Comparison of ENCODE assay signal across 17 cellular contexts in genomic region chr12:14906114-14906513, GRCh38. TPM values are rescaled to one million over a fixed set of nuclear protein-coding genes. Genes with fewer than 3 reads are reported as not detected.
A peak's percentile ranks its signal among the peaks of the same experiment; 100 is the strongest.
DNase-seq lines count a peak whose midpoint lies in the region; ATAC-seq and TF ChIP-seq lines count a peak whose summit lies in the region.
"Had no signal": no experiment of that assay in that cellular context is flagged by ENCODE, and none has a peak within 500 bp of the region (broad histone marks: within the 10 kb centered on the region; RNA-seq: fewer than 3 reads in every experiment).

No MANE protein-coding gene starts in this region.

- no peaks in the 10 kb centered on the region for H3K9me3 ChIP-seq in adrenal gland (replicated peaks in 1 of 3)
- H3K9me3 ChIP-seq in left lung, result no peaks in the 10 kb centered on the region
- no peaks in the 10 kb centered on the region for H3K9me3 ChIP-seq in thoracic aorta
- H3K9me3 ChIP-seq: Peyer's patch had no signal

- H3K27me3 ChIP-seq in adrenal gland, result no peaks in the 10 kb centered on the region
- no peaks in the 10 kb centered on the region for H3K27me3 ChIP-seq in left lung
- H3K27me3 ChIP-seq in thoracic aorta (replicated peaks; ENCODE audit: insufficient read depth), result no peaks in the 10 kb centered on the region
- H3K27me3 ChIP-seq: Peyer's patch had no signal

- TF ChIP-seq POLR2A in adrenal gland (IDR thresholded peaks at IDR 0.05), result no peak

- no peaks in the 10 kb centered on the region for H3K27me3 Mint-ChIP-seq in activated CD4-positive, alpha-beta T cell treated with anti-CD3 and anti-CD28 coated beads, Interleukin-2, amount 10 ng/mL, durations not matched to agents 24 days and 14 days
- H3K27me3 Mint-ChIP-seq in activated T-helper 2 cell treated with anti-CD3 and anti-CD28 coated beads, Interferon-gamma antibody, Interleukin-2, Interleukin-4, amounts not matched to agents 10 μg/mL and 5 μg/mL and 100 μg/mL, durations not matched to agents 14 hours and 24 hours and 36 hours (ENCODE audit: low read depth), result no peaks in the 10 kb centered on the region

- intact Hi-C loops in activated CD4-positive, alpha-beta T cell treated with anti-CD3 and anti-CD28 coated beads, Interleukin-2, amount 10 ng/mL, durations not matched to agents 24 days and 14 days (cut with micrococcal nuclease), result no loop called here
- intact Hi-C loops in adrenal gland (cut with DNase I), result no loop called here
- intact Hi-C loops in left lung (cut with DNase I), result no loop called here
- intact Hi-C loops in activated T-helper 2 cell treated with anti-CD3 and anti-CD28 coated beads, Interferon-gamma antibody, Interleukin-2, Interleukin-4, amounts not matched to agents 10 μg/mL and 5 μg/mL and 100 μg/mL, durations not matched to agents 14 hours and 24 hours and 36 hours (cut with micrococcal nuclease), result no loop called here

- H3K4me1 ChIP-seq in adrenal gland (replicated peaks in 1 of 2), result peaks cover 13 to 28% of the 10 kb centered on the region in 2 donors
- peaks cover 4 to 6% of the 10 kb centered on the region in 2 donors for H3K4me1 ChIP-seq in left lung
- H3K4me1 ChIP-seq in thoracic aorta (ENCODE audit: control insufficient read depth in 1 of 2, low read depth in 2 of 2), result peaks cover 14 to 38% of the 10 kb centered on the region in 2 donors
- H3K4me1 ChIP-seq: Peyer's patch had no signal

- H3K27ac ChIP-seq in adrenal gland (peak overlapping the region in 3 of 5 donors; percentile 13 to 58 (median 24)), left lung (peak overlapping the region; percentile 54 to 64), thoracic aorta (peak overlapping the region; percentile 21 to 65)
- H3K27ac ChIP-seq: 22Rv1, C4-2B had no signal

- H3K36me3 ChIP-seq in adrenal gland (replicated peaks in 1 of 2) (no peaks in the 10 kb centered on the region), left lung (no peaks in the 10 kb centered on the region), thoracic aorta (no peaks in the 10 kb centered on the region)
- H3K36me3 ChIP-seq: Peyer's patch had no signal

- ATAC-seq in left lung (peak; percentile 55), thoracic aorta (ENCODE audit: insufficient number of reproducible peaks, low FRiP score, low read depth) (no peak), HG03432 (IDR thresholded peaks at IDR 0.05; ENCODE audit: unreplicated experiment) (no peak)

- peak; percentile 21 for DNase-seq in activated CD4-positive, alpha-beta T cell treated with anti-CD3 and anti-CD28 coated beads, Interleukin-2, amount 10 ng/mL, durations not matched to agents 24 days and 14 days
- no peak for DNase-seq in activated CD4-positive, alpha-beta T cell treated with anti-CD3 and anti-CD28 coated beads for 1 hour
- no peak for DNase-seq in adrenal gland
- no peak for DNase-seq in left lung
- DNase-seq in thoracic aorta (ENCODE audit: low spot score), result no peak
- DNase-seq in NCI-H510A (lab: John Stamatoyannopoulos, UW), result no peak
- no peak for DNase-seq in activated T-helper 2 cell treated with anti-CD3 and anti-CD28 coated beads, Interferon-gamma antibody, Interleukin-2, Interleukin-4, amounts not matched to agents 10 μg/mL and 5 μg/mL and 100 μg/mL, durations not matched to agents 14 hours and 24 hours and 36 hours (ENCODE audit: low spot score)
- DNase-seq: AML-193, DMS79, NCI-H1092 treated with DMSO at 0.1 percent for 48 hours, NCI-H2081, Peyer's patch had no signal

- H3K4me3 ChIP-seq in adrenal gland (no peak overlapping the region), left lung (no peak overlapping the region), thoracic aorta (no peak overlapping the region)
- H3K4me3 ChIP-seq: Peyer's patch had no signal

- H3K36me3 Mint-ChIP-seq in activated CD4-positive, alpha-beta T cell treated with anti-CD3 and anti-CD28 coated beads, Interleukin-2, amount 10 ng/mL, durations not matched to agents 24 days and 14 days (ENCODE audit: low read depth), result peaks cover 32% of the 10 kb centered on the region
- H3K36me3 Mint-ChIP-seq in activated T-helper 2 cell treated with anti-CD3 and anti-CD28 coated beads, Interferon-gamma antibody, Interleukin-2, Interleukin-4, amounts not matched to agents 10 μg/mL and 5 μg/mL and 100 μg/mL, durations not matched to agents 14 hours and 24 hours and 36 hours (ENCODE audit: low read depth), result peaks cover 39% of the 10 kb centered on the region

- TF ChIP-seq CTCF in adrenal gland (IDR thresholded peaks at IDR 0.05) (no peak), left lung (IDR thresholded peaks at IDR 0.05) (no peak), thoracic aorta (IDR thresholded peaks at IDR 0.05) (no peak)

- H3K4me1 Mint-ChIP-seq in activated CD4-positive, alpha-beta T cell treated with anti-CD3 and anti-CD28 coated beads, Interleukin-2, amount 10 ng/mL, durations not matched to agents 24 days and 14 days, result peaks cover 23% of the 10 kb centered on the region
- peaks cover 20% of the 10 kb centered on the region for H3K4me1 Mint-ChIP-seq in activated T-helper 2 cell treated with anti-CD3 and anti-CD28 coated beads, Interferon-gamma antibody, Interleukin-2, Interleukin-4, amounts not matched to agents 10 μg/mL and 5 μg/mL and 100 μg/mL, durations not matched to agents 14 hours and 24 hours and 36 hours (ENCODE audit: low read depth)

- no peak overlapping the region for H3K4me3 Mint-ChIP-seq in activated CD4-positive, alpha-beta T cell treated with anti-CD3 and anti-CD28 coated beads, Interleukin-2, amount 10 ng/mL, durations not matched to agents 24 days and 14 days
- H3K4me3 Mint-ChIP-seq in activated T-helper 2 cell treated with anti-CD3 and anti-CD28 coated beads, Interferon-gamma antibody, Interleukin-2, Interleukin-4, amounts not matched to agents 10 μg/mL and 5 μg/mL and 100 μg/mL, durations not matched to agents 14 hours and 24 hours and 36 hours (ENCODE audit: low read depth), result no peak overlapping the region

- H3K27ac Mint-ChIP-seq in activated CD4-positive, alpha-beta T cell treated with anti-CD3 and anti-CD28 coated beads, Interleukin-2, amount 10 ng/mL, durations not matched to agents 24 days and 14 days, result no peak overlapping the region
- H3K27ac Mint-ChIP-seq in activated T-helper 2 cell treated with anti-CD3 and anti-CD28 coated beads, Interferon-gamma antibody, Interleukin-2, Interleukin-4, amounts not matched to agents 10 μg/mL and 5 μg/mL and 100 μg/mL, durations not matched to agents 14 hours and 24 hours and 36 hours, result no peak overlapping the region

- peaks cover 11% of the 10 kb centered on the region for H3K9me3 Mint-ChIP-seq in activated CD4-positive, alpha-beta T cell treated with anti-CD3 and anti-CD28 coated beads, Interleukin-2, amount 10 ng/mL, durations not matched to agents 24 days and 14 days
- no peaks in the 10 kb centered on the region for H3K9me3 Mint-ChIP-seq in activated T-helper 2 cell treated with anti-CD3 and anti-CD28 coated beads, Interferon-gamma antibody, Interleukin-2, Interleukin-4, amounts not matched to agents 10 μg/mL and 5 μg/mL and 100 μg/mL, durations not matched to agents 14 hours and 24 hours and 36 hours

- WGBS in adrenal gland, 4 donors, result 88 to 93% (median 89%) methylated on average over 3 to 5 of the region's 5 CpGs

RNA-seq across cellular contexts. Expression of gene MGP, which starts 20.5 kb away (rescaled TPM):
- total RNA-seq in activated CD4-positive, alpha-beta T cell treated with anti-CD3 and anti-CD28 coated beads, Interleukin-2, amount 10 ng/mL, durations not matched to agents 24 days and 14 days, result not detected in 2 replicates
- total RNA-seq in adrenal gland, result 1,000 to 10,000 TPM; 1,007 to 2,003 (median 1,366) TPM
- 1,000 to 10,000 TPM in 2 of 3 donors, 100 to 1,000 TPM in 1; 999 to 1,170 (median 1,064) TPM for polyA plus RNA-seq in adrenal gland
- total RNA-seq in left lung, result 100 to 1,000 TPM; 651 to 789 TPM
- total RNA-seq in thoracic aorta, result 1,000 to 10,000 TPM; 6,234 to 9,983 TPM
- not detected in 2 replicates for total RNA-seq in activated T-helper 2 cell treated with anti-CD3 and anti-CD28 coated beads, Interferon-gamma antibody, Interleukin-2, Interleukin-4, amounts not matched to agents 10 μg/mL and 5 μg/mL and 100 μg/mL, durations not matched to agents 14 hours and 24 hours and 36 hours
- total RNA-seq: H1, LHCN-M2 had no signal
- polyA plus RNA-seq: H1 had no signal

RNA-seq across cellular contexts. Expression of gene ERP27, which starts 32.2 kb away (rescaled TPM):
- 1.5 and 1.8 TPM in 2 replicates for total RNA-seq in activated CD4-positive, alpha-beta T cell treated with anti-CD3 and anti-CD28 coated beads, Interleukin-2, amount 10 ng/mL, durations not matched to agents 24 days and 14 days
- total RNA-seq in adrenal gland, result 1 to 10 TPM in 4 of 8 donors, under 1 TPM in 2, not detected in 2; 0.18 to 2.3 (median 1.1) TPM
- 1 to 10 TPM in 2 of 3 donors, under 1 TPM in 1; 0.34 to 3.0 (median 1.2) TPM for polyA plus RNA-seq in adrenal gland
- total RNA-seq in left lung, result 10 to 100 TPM in 1 of 2 donors, 1 to 10 TPM in 1; 5.3 to 16.2 TPM
- 1 to 10 TPM in 1 of 2 donors, not detected in 1; 2.4 TPM for total RNA-seq in thoracic aorta
- total RNA-seq in activated T-helper 2 cell treated with anti-CD3 and anti-CD28 coated beads, Interferon-gamma antibody, Interleukin-2, Interleukin-4, amounts not matched to agents 10 μg/mL and 5 μg/mL and 100 μg/mL, durations not matched to agents 14 hours and 24 hours and 36 hours, result 3.2 and 4.7 TPM in 2 replicates
- total RNA-seq: H1, LHCN-M2 had no signal
- polyA plus RNA-seq: H1 had no signal

RNA-seq across cellular contexts. Expression of gene ARHGDIB, which starts 55.3 kb away (rescaled TPM):
- total RNA-seq in activated CD4-positive, alpha-beta T cell treated with anti-CD3 and anti-CD28 coated beads, Interleukin-2, amount 10 ng/mL, durations not matched to agents 24 days and 14 days, result 452 TPM in 2 replicates
- 100 to 1,000 TPM in 5 of 8 donors, 10 to 100 TPM in 3; 72.7 to 196 (median 109) TPM for total RNA-seq in adrenal gland
- polyA plus RNA-seq in adrenal gland, result 100 to 1,000 TPM; 157 to 190 (median 165) TPM
- total RNA-seq in left lung, result 100 to 1,000 TPM; 168 to 314 TPM
- 100 to 1,000 TPM; 199 to 223 TPM for total RNA-seq in thoracic aorta
- 535 and 561 TPM in 2 replicates for total RNA-seq in activated T-helper 2 cell treated with anti-CD3 and anti-CD28 coated beads, Interferon-gamma antibody, Interleukin-2, Interleukin-4, amounts not matched to agents 10 μg/mL and 5 μg/mL and 100 μg/mL, durations not matched to agents 14 hours and 24 hours and 36 hours

Comparison
In these comparisons a context has a peak if more than half of its experiments do, and no peak if none do; other contexts are left out.
1. RNA of gene MGP, which starts 20.5 kb away (total RNA-seq): 6,234 to 9,983 TPM in thoracic aorta, 1,007 to 2,003 TPM in adrenal gland and 651 to 789 TPM in left lung; not detected in activated CD4-positive, alpha-beta T cell treated with anti-CD3 and anti-CD28 coated beads, Interleukin-2, amount 10 ng/mL, durations not matched to agents 24 days and 14 days and not detected in activated T-helper 2 cell treated with anti-CD3 and anti-CD28 coated beads, Interferon-gamma antibody, Interleukin-2, Interleukin-4, amounts not matched to agents 10 μg/mL and 5 μg/mL and 100 μg/mL, durations not matched to agents 14 hours and 24 hours and 36 hours; every median in the first group is over 100 times any median in the second.
2. Peak in every context shown above with its lines, with median percentiles within 50 percentile points of each other: H3K27ac ChIP-seq.